ENCODE assay signal across 8 cellular contexts in genomic region chr2:221554769-221555510, GRCh38. TPM values are rescaled to one million over a fixed set of nuclear protein-coding genes. Genes with fewer than 3 reads are reported as not detected.
DNase-seq lines count a peak whose midpoint lies in the region; ATAC-seq, FAIRE-seq and TF ChIP-seq lines count a peak whose summit lies in the region.

No MANE protein-coding gene starts in this region.

- DNase-seq in GM12891 (ENCODE audit: insufficient read length, low spot score) (no peak), glutamatergic neuron (peak; percentile 40), T-helper 2 cell (no peak), HepG2 (ENCODE audit: low spot score) (no peak), midbrain (lab: John Stamatoyannopoulos, UW) (no peak), vagina (ENCODE audit: extremely low spot score in 2 of 2) (no peak)

- in situ Hi-C loops in HepG2 (cut with HindIII; ENCODE audit: extremely low pct_ligation_motif_present, low pct_unique_long_range_greater_than_20kb) = loop anchor here (25.0 kb wide), 1 partner anchor 1393 kb away; no protein-coding TSS in a partner anchor

- no peaks in the 10 kb centered on the region for H3K79me2 ChIP-seq in HepG2 (ENCODE audit: insufficient read depth, low read length)

- no peaks in the 10 kb centered on the region for H3K36me3 Mint-ChIP-seq in glutamatergic neuron (ENCODE audit: unreplicated experiment)

- no peak for TF ChIP-seq CTCF in glutamatergic neuron (IDR thresholded peaks at IDR 0.05; ENCODE audit: partially characterized antibody, unreplicated experiment)
- no peak for TF ChIP-seq CTCF in HepG2 (CRISPR knock-in tag; IDR thresholded peaks at IDR 0.05)
- TF ChIP-seq CTCF in vagina (IDR thresholded peaks at IDR 0.05) = no peak

- intact Hi-C loops in HepG2 (cut with micrococcal nuclease; ENCODE audit: unreplicated experiment) = no loop called here
- intact Hi-C loops in vagina (cut with DNase I) = no loop called here

- no peak overlapping the region for H3K9ac ChIP-seq in HepG2 (ENCODE audit: insufficient read depth, low read depth, low read length)

- H2AFZ ChIP-seq in HepG2 (ENCODE audit: low read length) = no peak overlapping the region

- TF ChIP-seq EP300 in HepG2 (IDR thresholded peaks at IDR 0.05; ENCODE audit: low read depth in 2 of 2, low read length in 2 of 2) (no peak), HepG2 (CRISPR knock-in tag; IDR thresholded peaks at IDR 0.05; ENCODE audit: borderline replicate concordance) (no peak)

- FAIRE-seq in GM12891 (lab: Jason Lieb, UNC) = no peak
- no peak for FAIRE-seq in HepG2 (lab: Jason Lieb, UNC)

- no peaks in the 10 kb centered on the region for H4K20me1 ChIP-seq in HepG2 (ENCODE audit: insufficient read depth, low read length)

- no peak overlapping the region for H3K4me2 ChIP-seq in HepG2 (ENCODE audit: low read depth, low read length)

- H3K27me3 Mint-ChIP-seq in glutamatergic neuron (ENCODE audit: unreplicated experiment) = no peaks in the 10 kb centered on the region

- H3K4me3 ChIP-seq in HepG2 (replicated peaks in 1 of 3; ENCODE audit: insufficient read depth in 1 of 3, low read depth in 2 of 3, low read length in 3 of 3) (no peak overlapping the region), vagina (no peak overlapping the region)

- CTCF ChIA-PET in HepG2 (lab: Yijun Ruan, JAX; ENCODE audit: low intra/inter-chr PET ratio, low total read pairs) = no interaction called here

- H3K27ac ChIP-seq in HepG2 (ENCODE audit: extremely low read length, insufficient read depth, low read length) = no peak overlapping the region
- H3K27ac ChIP-seq in vagina = no peak overlapping the region

- TF ChIP-seq RAD21 in HepG2 (CRISPR knock-in tag; IDR thresholded peaks at IDR 0.05) = no peak

- H3K9me3 Mint-ChIP-seq in glutamatergic neuron (ENCODE audit: unreplicated experiment) = peaks cover 8% of the 10 kb centered on the region

- POLR2A ChIA-PET in HepG2 (lab: Yijun Ruan, JAX) = no interaction called here

- H3K4me1 ChIP-seq in HepG2 (ENCODE audit: insufficient read depth, low read length) (no peaks in the 10 kb centered on the region), vagina (peaks cover 11% of the 10 kb centered on the region)

- TF ChIP-seq POLR2A in GM12891 (IDR thresholded peaks at IDR 0.05; ENCODE audit: low read depth, low read length) (no peak), HepG2 (IDR thresholded peaks at IDR 0.05; ENCODE audit: insufficient read depth in 1 of 2, low read depth in 2 of 2, low read length in 2 of 2) (no peak), vagina (IDR thresholded peaks at IDR 0.05) (no peak)

- H3K36me3 ChIP-seq in HepG2 (replicated peaks in 1 of 2; ENCODE audit: control insufficient read depth in 1 of 2, insufficient read depth in 2 of 2, low read length in 2 of 2) (no peaks in the 10 kb centered on the region), vagina (no peaks in the 10 kb centered on the region)

- H3K27ac Mint-ChIP-seq in glutamatergic neuron (ENCODE audit: unreplicated experiment) = peak overlapping the region; percentile 87

- no TSS peak for BruUV-seq in HepG2 (replicated peaks; lab: Mats Ljungman, UMichigan)

- no peaks in the 10 kb centered on the region for H3K27me3 ChIP-seq in HepG2 (ENCODE audit: control insufficient read depth in 1 of 2, insufficient read depth in 2 of 2, low read length in 2 of 2)
- H3K27me3 ChIP-seq in vagina = no peaks in the 10 kb centered on the region

- no peaks in the 10 kb centered on the region for H3K9me3 ChIP-seq in HepG2 (ENCODE audit: low read length)
- no peaks in the 10 kb centered on the region for H3K9me3 ChIP-seq in vagina

- peaks cover 62% of the 10 kb centered on the region for H3K4me1 Mint-ChIP-seq in glutamatergic neuron (ENCODE audit: low read depth, unreplicated experiment)

- peak; percentile 94 for ATAC-seq in GM21381 (IDR thresholded peaks at IDR 0.05; ENCODE audit: unreplicated experiment)
- peak; percentile 98 for ATAC-seq in HG03460 (IDR thresholded peaks at IDR 0.05; ENCODE audit: unreplicated experiment)
- ATAC-seq in HepG2 = no peak

- H3K4me3 Mint-ChIP-seq in glutamatergic neuron (ENCODE audit: unreplicated experiment) = peak overlapping the region; percentile 74

- WGBS in HepG2 (ENCODE audit: low lambda C conversion rate) = 3% methylated on average over 4 of the region's 4 CpGs

TF ChIP-seq in GM12891, 5 proteins besides CTCF, POLR2A, EP300 and RAD21:
- TF ChIP-seq TAF1 (IDR thresholded peaks at IDR 0.05; ENCODE audit: low read depth, low read length) (no peak), POLR2AphosphoS5 (IDR thresholded peaks at IDR 0.05; ENCODE audit: low read depth, low read length) (no peak), PAX5 (IDR thresholded peaks at IDR 0.05; ENCODE audit: insufficient read depth, low read length, severe bottlenecking) (no peak), SPI1 (IDR thresholded peaks at IDR 0.05; ENCODE audit: low read depth, low read length) (peak; percentile 20; the same call in 1 of the 2 replicates), POU2F2 (IDR thresholded peaks at IDR 0.05; ENCODE audit: low read depth, low read length) (peak; percentile 92; the same call in 1 of the 2 replicates)
TF ChIP-seq in GM12891: peak in this region for 2.

TF ChIP-seq in HepG2, 621 proteins besides CTCF, POLR2A, EP300 and RAD21:
- TF ChIP-seq BRCA1 (CRISPR knock-in tag; IDR thresholded peaks at IDR 0.05) = no peak
- no peak for TF ChIP-seq ZC3H4 (CRISPR knock-in tag; IDR thresholded peaks at IDR 0.05; ENCODE audit: borderline replicate concordance)
- TF ChIP-seq ZNF446 (CRISPR knock-in tag; IDR thresholded peaks at IDR 0.05) = no peak
- TF ChIP-seq ESRRA (CRISPR knock-in tag; IDR thresholded peaks at IDR 0.05; ENCODE audit: low read depth) = no peak
- no peak for TF ChIP-seq ZFAT (CRISPR knock-in tag; conservative IDR thresholded peaks at IDR 0.05)
- TF ChIP-seq AKAP8 (CRISPR knock-in tag; IDR thresholded peaks at IDR 0.05) = no peak
- no peak for TF ChIP-seq STAG1 (CRISPR knock-in tag; IDR thresholded peaks at IDR 0.05)
- no peak for TF ChIP-seq CEBPB (IDR thresholded peaks at IDR 0.05; ENCODE audit: borderline replicate concordance, low read depth, low read length)
- TF ChIP-seq ZNF557 (CRISPR knock-in tag; IDR thresholded peaks at IDR 0.05) = no peak
- no peak for TF ChIP-seq FOXK2 (IDR thresholded peaks at IDR 0.05)
- TF ChIP-seq ZZZ3 (CRISPR knock-in tag; IDR thresholded peaks at IDR 0.05; ENCODE audit: borderline replicate concordance) = no peak

RNA-seq across cellular contexts. Expression of gene EPHA4, which starts 17.2 kb away (rescaled TPM):
- 0.03 TPM for polyA plus RNA-seq in GM12891 (2012; ENCODE audit: low read depth, missing spikeins)
- total RNA-seq in glutamatergic neuron (ENCODE audit: unreplicated experiment) (57.2 TPM), HepG2 (2016; rRNA removed; fragmentation: Illumina TruSeq; extraction: Trizol) (not detected in 2 replicates), vagina (24.1 TPM)
- total RNA-seq in HepG2 (2016; cell fraction: cytosol; rRNA removed; fragmentation: Illumina TruSeq; extraction: Trizol; ENCODE audit: low read depth) = not detected in 2 replicates
- total RNA-seq in HepG2 (2016; cell fraction: insoluble cytoplasmic fraction; rRNA removed; fragmentation: Illumina TruSeq; extraction: Trizol) = not detected in 2 replicates
- not detected in 2 replicates for total RNA-seq in HepG2 (2016; cell fraction: membrane; rRNA removed; fragmentation: Illumina TruSeq; extraction: Trizol)
- not detected in 2 replicates for total RNA-seq in HepG2 (2016; cell fraction: nucleus; rRNA removed; fragmentation: Illumina TruSeq; extraction: Trizol)
- polyA plus RNA-seq in HepG2 (2011; rRNA removed) = not detected in 2 replicates
- polyA plus RNA-seq in HepG2 (2011; cell fraction: cytosol; rRNA removed) = not detected in 2 replicates
- not detected in 2 replicates for polyA plus RNA-seq in HepG2 (2011; cell fraction: nucleus; rRNA removed)
- polyA plus RNA-seq in HepG2 (2012) = not detected in 2 replicates
- polyA plus RNA-seq in HepG2 (2016; cell fraction: cytosol; fragmentation: Illumina TruSeq; extraction: Trizol; ENCODE audit: low read depth) = not detected in 2 replicates
- polyA plus RNA-seq in HepG2 (2016; cell fraction: insoluble cytoplasmic fraction; fragmentation: Illumina TruSeq; extraction: Trizol; ENCODE audit: low read depth) = not detected in 2 replicates
- polyA plus RNA-seq in HepG2 (2016; cell fraction: membrane; fragmentation: Illumina TruSeq; extraction: Trizol; ENCODE audit: low read depth) = not detected in 2 replicates
- not detected in 2 replicates for polyA plus RNA-seq in HepG2 (2016; cell fraction: nucleus; fragmentation: Illumina TruSeq; extraction: Trizol; ENCODE audit: insufficient read depth, low read depth)
- polyA minus RNA-seq in HepG2 (2011; rRNA and poly(A)+ RNA removed; ENCODE audit: low replicate concordance) = not detected in 2 replicates
- not detected in 2 replicates for polyA minus RNA-seq in HepG2 (2011; cell fraction: cytosol; rRNA and poly(A)+ RNA removed)
- polyA minus RNA-seq in HepG2 (2011; cell fraction: nucleus; rRNA and poly(A)+ RNA removed) = not detected in 2 replicates

Comparison
In these comparisons a context has a peak if more than half of its experiments do, and no peak if none do; other contexts are left out.
1. RNA of gene EPHA4, which starts 17.2 kb away (total RNA-seq): 57.2 TPM in glutamatergic neuron (single experiment) and 24.1 TPM in vagina (single experiment); not detected in HepG2; every median in the first group is over 10 times any median in the second.